9 cellular contexts compared by ENCODE assay signal in genomic region chr1:160046494-160047115, GRCh38. TPM values are rescaled to one million over a fixed set of nuclear protein-coding genes. Genes with fewer than 3 reads are reported as not detected.
A peak's percentile ranks its signal among the peaks of the same experiment; 100 is the strongest.
DNase-seq lines count a peak whose midpoint lies in the region; ATAC-seq and TF ChIP-seq lines count a peak whose summit lies in the region.
"Had no signal": no experiment of that assay in that cellular context is flagged by ENCODE, and none has a peak within 500 bp of the region (broad histone marks: within the 10 kb centered on the region; RNA-seq: fewer than 3 reads in every experiment).

No MANE protein-coding gene starts in this region.

- TF ChIP-seq CTCF in neural cell (IDR thresholded peaks at IDR 0.05; ENCODE audit: poor library complexity, severe bottlenecking) = peak; percentile 31

- peak; percentile 56 for ATAC-seq in activated CD4-positive, CD25-positive, alpha-beta regulatory T cell treated with anti-CD3 and anti-CD28 coated beads, Interleukin-2, amount 50 U/mL, for 24 hours
- ATAC-seq in HG02642 (IDR thresholded peaks at IDR 0.05; ENCODE audit: poor library complexity, unreplicated experiment) = peak; percentile 70
- ATAC-seq in activated T-cell treated with anti-CD3 and anti-CD28 coated beads, Interleukin-2, amount 50 U/mL, for 72 hours (replicated peaks in 1 of 2) = peak; percentile 84
- no peak for ATAC-seq in HG03025 (IDR thresholded peaks at IDR 0.05; ENCODE audit: low FRiP score, unreplicated experiment)

- TF ChIP-seq RAD21 in neural cell (conservative IDR thresholded peaks at IDR 0.05) = no peak

- H3K4me2 ChIP-seq in neural cell (ENCODE audit: low read length) = no peak overlapping the region

- no peaks in the 10 kb centered on the region for H3K9me2 ChIP-seq in neural cell (ENCODE audit: insufficient read depth, low read length)

- no peaks in the 10 kb centered on the region for H3K9me3 Mint-ChIP-seq in activated T-cell treated with anti-CD3 and anti-CD28 coated beads, Interleukin-2, amount 50 U/mL, for 72 hours

- H3K36me3 Mint-ChIP-seq in activated T-cell treated with anti-CD3 and anti-CD28 coated beads, Interleukin-2, amount 50 U/mL, for 72 hours (ENCODE audit: insufficient read depth in 2 of 2) = no peaks in the 10 kb centered on the region

- no peak for DNase-seq in activated CD4-positive, CD25-positive, alpha-beta regulatory T cell (lab: John Stamatoyannopoulos, UW)
- DNase-seq in NCI-H69 (lab: John Stamatoyannopoulos, UW) = peak; percentile 92
- peak; percentile 41 to 55 for DNase-seq in activated T-cell treated with anti-CD3 and anti-CD28 coated beads, Interleukin-2, amount 50 U/mL, for 72 hours
- DNase-seq in fibroblast of the conjunctiva (ENCODE audit: low read depth) = peak; percentile 31

- no peak overlapping the region for H3K4me3 ChIP-seq in neural cell (ENCODE audit: low read length)

- peak overlapping the region; percentile 57 to 73 for H3K4me3 Mint-ChIP-seq in activated T-cell treated with anti-CD3 and anti-CD28 coated beads, Interleukin-2, amount 50 U/mL, for 72 hours

- H3F3A ChIP-seq in neural cell (ENCODE audit: insufficient read depth, low read length, poor library complexity, severe bottlenecking) = no peaks in the 10 kb centered on the region

- peak overlapping the region; percentile 30 for H3K27ac Mint-ChIP-seq in activated T-cell treated with anti-CD3 and anti-CD28 coated beads, Interleukin-2, amount 50 U/mL, for 72 hours

- TF ChIP-seq EP300 in neural cell (conservative IDR thresholded peaks at IDR 0.05; ENCODE audit: poor library complexity, severe bottlenecking) = no peak

- no peaks in the 10 kb centered on the region for H4K20me1 ChIP-seq in neural cell (ENCODE audit: insufficient read depth)

- H3K27ac ChIP-seq in neural cell (ENCODE audit: low read length) = no peak overlapping the region

- H3K9ac ChIP-seq in neural cell (ENCODE audit: low read length) = no peak overlapping the region

- no peaks in the 10 kb centered on the region for H3K36me3 ChIP-seq in neural cell (ENCODE audit: insufficient read depth, low read length)

- H3K4me1 Mint-ChIP-seq in activated T-cell treated with anti-CD3 and anti-CD28 coated beads, Interleukin-2, amount 50 U/mL, for 72 hours (ENCODE audit: low read depth) = peaks cover 14% of the 10 kb centered on the region

- no peak overlapping the region for H2AFZ ChIP-seq in neural cell (ENCODE audit: low read depth, low read length)

- H3K79me2 ChIP-seq in neural cell (replicated peaks; ENCODE audit: insufficient read depth, low read length) = no peaks in the 10 kb centered on the region

- no peaks in the 10 kb centered on the region for H3K27me3 ChIP-seq in neural cell (ENCODE audit: insufficient read depth, low read depth, low read length)

- H3K27me3 Mint-ChIP-seq in activated T-cell treated with anti-CD3 and anti-CD28 coated beads, Interleukin-2, amount 50 U/mL, for 72 hours (ENCODE audit: low read depth) = peaks cover 38% of the 10 kb centered on the region

- no peaks in the 10 kb centered on the region for H3K9me3 ChIP-seq in neural cell (ENCODE audit: low read length)

TF ChIP-seq in neural cell, 6 proteins besides CTCF, POLR2A, EP300 and RAD21:
- TF ChIP-seq, protein P1, sequence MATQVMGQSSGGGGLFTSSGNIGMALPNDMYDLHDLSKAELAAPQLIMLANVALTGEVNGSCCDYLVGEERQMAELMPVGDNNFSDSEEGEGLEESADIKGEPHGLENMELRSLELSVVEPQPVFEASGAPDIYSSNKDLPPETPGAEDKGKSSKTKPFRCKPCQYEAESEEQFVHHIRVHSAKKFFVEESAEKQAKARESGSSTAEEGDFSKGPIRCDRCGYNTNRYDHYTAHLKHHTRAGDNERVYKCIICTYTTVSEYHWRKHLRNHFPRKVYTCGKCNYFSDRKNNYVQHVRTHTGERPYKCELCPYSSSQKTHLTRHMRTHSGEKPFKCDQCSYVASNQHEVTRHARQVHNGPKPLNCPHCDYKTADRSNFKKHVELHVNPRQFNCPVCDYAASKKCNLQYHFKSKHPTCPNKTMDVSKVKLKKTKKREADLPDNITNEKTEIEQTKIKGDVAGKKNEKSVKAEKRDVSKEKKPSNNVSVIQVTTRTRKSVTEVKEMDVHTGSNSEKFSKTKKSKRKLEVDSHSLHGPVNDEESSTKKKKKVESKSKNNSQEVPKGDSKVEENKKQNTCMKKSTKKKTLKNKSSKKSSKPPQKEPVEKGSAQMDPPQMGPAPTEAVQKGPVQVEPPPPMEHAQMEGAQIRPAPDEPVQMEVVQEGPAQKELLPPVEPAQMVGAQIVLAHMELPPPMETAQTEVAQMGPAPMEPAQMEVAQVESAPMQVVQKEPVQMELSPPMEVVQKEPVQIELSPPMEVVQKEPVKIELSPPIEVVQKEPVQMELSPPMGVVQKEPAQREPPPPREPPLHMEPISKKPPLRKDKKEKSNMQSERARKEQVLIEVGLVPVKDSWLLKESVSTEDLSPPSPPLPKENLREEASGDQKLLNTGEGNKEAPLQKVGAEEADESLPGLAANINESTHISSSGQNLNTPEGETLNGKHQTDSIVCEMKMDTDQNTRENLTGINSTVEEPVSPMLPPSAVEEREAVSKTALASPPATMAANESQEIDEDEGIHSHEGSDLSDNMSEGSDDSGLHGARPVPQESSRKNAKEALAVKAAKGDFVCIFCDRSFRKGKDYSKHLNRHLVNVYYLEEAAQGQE (IDR thresholded peaks at IDR 0.05; ENCODE audit: borderline replicate concordance) = no peak
- no peak for TF ChIP-seq TAF1 (IDR thresholded peaks at IDR 0.05; ENCODE audit: low read depth)
- no peak for TF ChIP-seq MXI1 (conservative IDR thresholded peaks at IDR 0.05; ENCODE audit: poor library complexity, severe bottlenecking)
- no peak for TF ChIP-seq SMC3 (conservative IDR thresholded peaks at IDR 0.05; ENCODE audit: poor library complexity)

RNA-seq across cellular contexts. Expression of gene PIGM, which starts 14.8 kb away (rescaled TPM):
- total RNA-seq in activated T-cell treated with anti-CD3 and anti-CD28 coated beads, Interleukin-2, amount 50 U/mL, for 72 hours = 1 to 10 TPM; 4.4 to 4.6 TPM
- polyA plus RNA-seq in neural cell = 3.4 and 3.8 TPM in 2 replicates
- polyA minus RNA-seq in neural cell = 7.3 and 9.7 TPM in 2 replicates

RNA-seq across cellular contexts. Expression of gene KCNJ10, which starts 23.4 kb away (rescaled TPM):
- total RNA-seq in activated T-cell treated with anti-CD3 and anti-CD28 coated beads, Interleukin-2, amount 50 U/mL, for 72 hours = under 1 TPM; 0.37 to 0.65 TPM
- polyA plus RNA-seq in neural cell = not detected in 2 replicates
- not detected in 2 replicates for polyA minus RNA-seq in neural cell
- total RNA-seq: mononuclear cell had no signal

RNA-seq across cellular contexts. Expression of gene KCNJ9, which starts 34.7 kb away (rescaled TPM):
- under 1 TPM in 1 of 2 donors, not detected in 1; 0.05 TPM for total RNA-seq in activated T-cell treated with anti-CD3 and anti-CD28 coated beads, Interleukin-2, amount 50 U/mL, for 72 hours
- polyA plus RNA-seq in neural cell = 8.0 and 9.8 TPM in 2 replicates
- 12.3 and 13.1 TPM in 2 replicates for polyA minus RNA-seq in neural cell
- total RNA-seq: mononuclear cell had no signal

RNA-seq across cellular contexts. Expression of gene IGSF8, which starts 51.8 kb away (rescaled TPM):
- 10 to 100 TPM; 26.3 to 32.0 TPM for total RNA-seq in activated T-cell treated with anti-CD3 and anti-CD28 coated beads, Interleukin-2, amount 50 U/mL, for 72 hours
- polyA plus RNA-seq in neural cell = 26.9 and 27.3 TPM in 2 replicates
- polyA minus RNA-seq in neural cell = 9.5 and 15.1 TPM in 2 replicates

Comparison
In these comparisons a context has a peak if more than half of its experiments do, and no peak if none do; other contexts are left out.
1. DNase-seq: peak in NCI-H69 (single experiment), activated T-cell treated with anti-CD3 and anti-CD28 coated beads, Interleukin-2, amount 50 U/mL, for 72 hours (2 of 2) and fibroblast of the conjunctiva (single experiment); none in activated CD4-positive, CD25-positive, alpha-beta regulatory T cell (0 of 4).